22 cellular contexts compared by ENCODE assay signal in the genomic region with DNA sequence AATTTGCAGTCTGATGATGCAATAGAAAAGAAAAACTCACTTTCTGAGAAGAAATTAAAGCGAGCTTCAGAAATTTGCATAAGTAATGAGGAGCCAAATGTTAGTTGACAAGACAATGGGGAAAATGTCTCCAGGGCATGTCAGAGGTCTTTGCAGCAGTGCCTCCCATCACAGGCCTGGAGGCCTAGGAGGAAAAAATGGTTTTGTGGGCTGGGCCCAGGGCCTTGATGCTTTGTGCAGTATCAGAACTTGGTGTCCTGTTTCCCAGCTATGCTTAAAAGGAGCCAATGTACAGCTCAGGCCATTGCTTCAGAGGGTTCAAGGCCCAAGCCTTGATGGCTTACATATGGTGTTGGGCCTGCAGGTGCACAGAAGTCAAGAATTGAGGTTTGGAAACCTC.
"Had no signal": no experiment of that assay in that cellular context is flagged by ENCODE, and none has a peak within 500 bp of the region (broad histone marks: within the 10 kb centered on the region; RNA-seq: fewer than 3 reads in every experiment).

No MANE protein-coding gene starts in this region.

- H3K9ac ChIP-seq: SK-N-SH had no signal

- H3K27ac ChIP-seq: RWPE1 had no signal

- ATAC-seq: Panc1, PC-3 had no signal

- H3K27me3 ChIP-seq: MG63 had no signal

- DNase-seq: Karpas-422, KG1, MG63, NCI-H1092, NCI-H1105 treated with DMSO at 0.1 percent for 48 hours, NCI-H1417 treated with DMSO at 0.1 percent for 48 hours, NCI-H146, NCI-H1694 treated with DMSO at 0.1 percent for 48 hours, NCI-H1930, NCI-H2081, NCI-H2107, NCI-H226, NCI-H446, NCI-H510A, NCI-H524 treated with DMSO at 0.1 percent for 48 hours, NCI-H69, NCI-H774, PC-3, SHP77, SK-N-SH had no signal

- H3K4me2 ChIP-seq: SK-N-SH had no signal

- H3K4me3 ChIP-seq: MG63 had no signal

- H3K36me3 ChIP-seq: MG63 had no signal
